5 cellular contexts compared by ENCODE assay signal in genomic region chr7:6794276-6794675, GRCh38. TPM values are rescaled to one million over a fixed set of nuclear protein-coding genes. Genes with fewer than 3 reads are reported as not detected.
"Had no signal": no experiment of that assay in that cellular context is flagged by ENCODE, and none has a peak within 500 bp of the region (broad histone marks: within the 10 kb centered on the region; RNA-seq: fewer than 3 reads in every experiment).

No MANE protein-coding gene starts in this region.

RNA-seq across cellular contexts. Expression of gene RSPH10B2, which starts 40.4 kb away (rescaled TPM):
- total RNA-seq: LHCN-M2, MCF 10A, Right ventricle myocardium inferior, RPMI7951, SJSA1 had no signal
